22 cellular contexts compared by ENCODE assay signal in genomic region chr4:83708500-83709175, GRCh38.
A peak's percentile ranks its signal among the peaks of the same experiment; 100 is the strongest.
DNase-seq lines count a peak whose midpoint lies in the region; ATAC-seq, FAIRE-seq and TF ChIP-seq lines count a peak whose summit lies in the region.
"Had no signal": no experiment of that assay in that cellular context is flagged by ENCODE, and none has a peak within 500 bp of the region (broad histone marks: within the 10 kb centered on the region; RNA-seq: fewer than 3 reads in every experiment).

No MANE protein-coding gene starts in this region.

- H3K4me3 Mint-ChIP-seq in nephron progenitor cell = no peak overlapping the region
- H3K4me3 Mint-ChIP-seq in activated naive CD8-positive, alpha-beta T cell treated with anti-CD3 and anti-CD28 coated beads, Interleukin-2, amount 50 U/mL, for 24 hours = no peak overlapping the region
- H3K4me3 Mint-ChIP-seq: CD8-positive, alpha-beta memory T cell had no signal

- H3K4me1 ChIP-seq in iPS-20b (ENCODE audit: insufficient read depth, low read length) = peaks cover 29% of the 10 kb centered on the region

- no peak overlapping the region for H3K9ac ChIP-seq in iPS-20b (ENCODE audit: low read depth, low read length)
- H3K9ac ChIP-seq: BLaER1 treated with 17β-estradiol and CSF1 and Interleukin-3, amounts not matched to agents 10 nM and 100 nM had no signal

- H3K4me1 Mint-ChIP-seq in nephron progenitor cell = peaks cover 20% of the 10 kb centered on the region
- H3K4me1 Mint-ChIP-seq in activated naive CD8-positive, alpha-beta T cell treated with anti-CD3 and anti-CD28 coated beads, Interleukin-2, amount 50 U/mL, for 24 hours = no peaks in the 10 kb centered on the region
- H3K4me1 Mint-ChIP-seq: CD8-positive, alpha-beta memory T cell had no signal

- H3K9me3 ChIP-seq in iPS-20b (ENCODE audit: insufficient read depth, low read depth, low read length) = no peaks in the 10 kb centered on the region

- no peak for TF ChIP-seq CTCF in nephron progenitor cell (IDR thresholded peaks at IDR 0.05)

- peaks cover 2% of the 10 kb centered on the region for H3K27me3 Mint-ChIP-seq in nephron progenitor cell (ENCODE audit: low read depth, poor library complexity)
- no peaks in the 10 kb centered on the region for H3K27me3 Mint-ChIP-seq in activated naive CD8-positive, alpha-beta T cell treated with anti-CD3 and anti-CD28 coated beads, Interleukin-2, amount 50 U/mL, for 24 hours

- no peaks in the 10 kb centered on the region for H3K36me3 ChIP-seq in iPS-20b (ENCODE audit: insufficient read depth, low read depth, low read length)
- H3K36me3 ChIP-seq: BLaER1 treated with 17β-estradiol and CSF1 and Interleukin-3, amounts not matched to agents 10 nM and 100 nM had no signal

- ATAC-seq in HG02623 (IDR thresholded peaks at IDR 0.05; ENCODE audit: unreplicated experiment) = no peak
- no peak for ATAC-seq in activated naive CD8-positive, alpha-beta T cell treated with anti-CD3 and anti-CD28 coated beads, Interleukin-2, amount 50 U/mL, for 24 hours
- ATAC-seq: GM12878, Panc1, Right ventricle myocardium inferior had no signal

- DNase-seq in Caki2 (ENCODE audit: low read depth) = peak; percentile 50
- DNase-seq in RCC 7860 (ENCODE audit: low spot score) = no peak
- DNase-seq in nephron progenitor cell = no peak
- DNase-seq in activated naive CD4-positive, alpha-beta T cell treated with Interleukin-2 at 50 U/mL for 16 hours = no peak
- DNase-seq in activated naive CD8-positive, alpha-beta T cell treated with anti-CD3 and anti-CD28 coated beads, Interleukin-2, amount 50 U/mL, for 24 hours = no peak
- DNase-seq in DMS79 treated with DMSO at 0.1 percent for 48 hours (lab: John Stamatoyannopoulos, UW) = no peak
- DNase-seq: CD8-positive, alpha-beta memory T cell; DND-41; GDM1; GOT3; MV-4-11; NCI-H1417 treated with DMSO at 0.1 percent for 48 hours; NCI-H2081; NCI-H2227 treated with DMSO at 0.1 percent for 48 hours; NCI-H524 treated with DMSO at 0.1 percent for 48 hours had no signal

- no peaks in the 10 kb centered on the region for H3K9me3 Mint-ChIP-seq in nephron progenitor cell
- H3K9me3 Mint-ChIP-seq in activated naive CD8-positive, alpha-beta T cell treated with anti-CD3 and anti-CD28 coated beads, Interleukin-2, amount 50 U/mL, for 24 hours = no peaks in the 10 kb centered on the region

- FAIRE-seq in RCC 7860 (lab: Jason Lieb, UNC) = peak; percentile 63
- FAIRE-seq: GM12878, GM18507 had no signal

- H3K27ac ChIP-seq in iPS-20b (ENCODE audit: low read length) = no peak overlapping the region
- H3K27ac ChIP-seq: BLaER1 treated with 17β-estradiol and CSF1 and Interleukin-3, amounts not matched to agents 10 nM and 100 nM had no signal

- H3K27ac Mint-ChIP-seq in nephron progenitor cell = peak overlapping the region; percentile 58
- no peak overlapping the region for H3K27ac Mint-ChIP-seq in activated naive CD8-positive, alpha-beta T cell treated with anti-CD3 and anti-CD28 coated beads, Interleukin-2, amount 50 U/mL, for 24 hours
- H3K27ac Mint-ChIP-seq: CD8-positive, alpha-beta memory T cell had no signal

- H3K4me3 ChIP-seq in iPS-20b (ENCODE audit: low read length) = peak overlapping the region; percentile 15; the same call in 1 of the 2 replicates
- H3K4me3 ChIP-seq: BLaER1 treated with 17β-estradiol and CSF1 and Interleukin-3, amounts not matched to agents 10 nM and 100 nM; GM12878 had no signal

- H3K27me3 ChIP-seq in iPS-20b (ENCODE audit: insufficient read depth, low read length) = no peaks in the 10 kb centered on the region
- H3K27me3 ChIP-seq: BLaER1 treated with 17β-estradiol and CSF1 and Interleukin-3, amounts not matched to agents 10 nM and 100 nM had no signal

- in situ Hi-C loops in Caki2 (cut with HindIII; ENCODE audit: low pct_unique_long_range_greater_than_20kb, low sequenced_read_pairs) = no loop called here

- no peaks in the 10 kb centered on the region for H3K36me3 Mint-ChIP-seq in nephron progenitor cell (ENCODE audit: low read depth)
- no peaks in the 10 kb centered on the region for H3K36me3 Mint-ChIP-seq in activated naive CD8-positive, alpha-beta T cell treated with anti-CD3 and anti-CD28 coated beads, Interleukin-2, amount 50 U/mL, for 24 hours (ENCODE audit: low read depth)
- H3K36me3 Mint-ChIP-seq: CD8-positive, alpha-beta memory T cell had no signal
